In the genomic region with DNA sequence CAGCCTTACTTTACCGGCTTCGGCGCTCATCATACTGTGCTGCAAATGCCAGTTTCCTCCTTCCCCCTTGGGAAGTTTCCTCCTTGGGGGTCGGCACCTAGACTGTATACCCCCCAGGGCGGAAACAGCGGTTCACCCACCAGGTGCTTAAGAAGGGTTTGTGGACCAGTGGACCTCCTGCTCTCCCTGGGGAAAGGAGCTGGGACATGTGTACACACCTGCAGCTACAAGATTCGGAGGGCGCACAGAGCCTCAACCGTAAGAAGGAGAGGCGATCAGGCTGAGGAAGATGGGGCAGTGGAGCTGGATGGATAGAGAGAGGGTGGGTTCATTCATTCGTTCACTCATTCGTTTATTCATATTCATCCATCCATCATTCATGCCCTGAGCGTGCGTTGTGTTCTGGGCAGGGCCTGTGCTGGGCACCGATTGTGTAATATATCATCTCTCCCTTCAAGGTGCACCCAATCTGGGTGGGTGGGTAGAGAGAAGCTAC, we compare ENCODE assay signal across 8 cellular contexts. TPM values are rescaled to one million over a fixed set of nuclear protein-coding genes. Genes with fewer than 3 reads are reported as not detected.
DNase-seq lines count a peak whose midpoint lies in the region; ATAC-seq and TF ChIP-seq lines count a peak whose summit lies in the region.

No MANE protein-coding gene starts in this region.

- TF ChIP-seq CTCF in right atrium auricular region (IDR thresholded peaks at IDR 0.05) (no peak), breast epithelium (IDR thresholded peaks at IDR 0.05) (no peak)

- H3K27me3 ChIP-seq in right atrium auricular region (no peaks in the 10 kb centered on the region), breast epithelium (no peaks in the 10 kb centered on the region), mucosa of stomach (ENCODE audit: control insufficient read depth, insufficient read depth, low read length) (no peaks in the 10 kb centered on the region)

- H3K4me1 ChIP-seq in right atrium auricular region (peaks cover 0 to 38% of the 10 kb centered on the region in 2 donors), breast epithelium (peaks cover 7 to 9% of the 10 kb centered on the region in 2 donors), mucosa of stomach (ENCODE audit: control insufficient read depth, insufficient read depth, low read length) (peaks cover 35% of the 10 kb centered on the region)

- H3K27ac ChIP-seq in right atrium auricular region (peak overlapping the region; percentile 95 to 98), breast epithelium (peak overlapping the region; percentile 96 to 97)

- ATAC-seq in left ventricle myocardium superior, result no peak
- ATAC-seq in HG02840 (IDR thresholded peaks at IDR 0.05; ENCODE audit: low FRiP score, unreplicated experiment), result no peak
- no peak for ATAC-seq in GM18505 (IDR thresholded peaks at IDR 0.05; ENCODE audit: unreplicated experiment)

- DNase-seq in right atrium auricular region (ENCODE audit: low spot score), result no peak
- no peak for DNase-seq in left ventricle myocardium superior
- DNase-seq in breast epithelium (ENCODE audit: low spot score in 2 of 2), result peak in 1 of 2 donors; percentile 29
- no peak for DNase-seq in cerebellar cortex (ENCODE audit: low spot score)
- no peak for DNase-seq in NCI-H2227 (lab: John Stamatoyannopoulos, UW; ENCODE audit: unreplicated experiment)

- TF ChIP-seq POLR2A in breast epithelium (IDR thresholded peaks at IDR 0.05) (no peak), GM18505 (IDR thresholded peaks at IDR 0.05; ENCODE audit: borderline replicate concordance, extremely low read depth, insufficient read depth, insufficient read length) (no peak)

- no peaks in the 10 kb centered on the region for H3K9me3 ChIP-seq in right atrium auricular region
- H3K9me3 ChIP-seq in breast epithelium, result no peaks in the 10 kb centered on the region
- H3K9me3 ChIP-seq in mucosa of stomach (ENCODE audit: control insufficient read depth, low read length), result no peaks in the 10 kb centered on the region

- peak overlapping the region; percentile 97 for H3K9ac ChIP-seq in mucosa of stomach (ENCODE audit: low read length)

- H3K36me3 ChIP-seq in right atrium auricular region (no peaks in the 10 kb centered on the region), breast epithelium (no peaks in the 10 kb centered on the region), mucosa of stomach (ENCODE audit: control insufficient read depth, insufficient read depth, low read length) (no peaks in the 10 kb centered on the region)

- peak overlapping the region; percentile 54 to 76 for H3K4me3 ChIP-seq in right atrium auricular region
- H3K4me3 ChIP-seq in breast epithelium, result peak overlapping the region; percentile 73 to 81 (median 80)
- H3K4me3 ChIP-seq in mucosa of stomach (ENCODE audit: low read length), result no peak overlapping the region

- intact Hi-C loops in left ventricle myocardium superior (cut with micrococcal nuclease) (no loop called here), breast epithelium (cut with DNase I; ENCODE audit: low total_unique reads) (loop anchor here (10.0 kb wide), 1 partner anchor 196 kb away; no protein-coding TSS in a partner anchor)

RNA-seq across cellular contexts. Expression of a gene that starts 0.7 kb away (rescaled TPM):
- total RNA-seq in right atrium auricular region (1 to 10 TPM; 6.4 to 7.8 TPM), left ventricle myocardium superior (7.4 TPM), breast epithelium (10 to 100 TPM in 2 of 3 donors, 1 to 10 TPM in 1; 8.5 to 16.8 (median 15.4) TPM)

RNA-seq across cellular contexts. Expression of a gene that starts 13.9 kb away (rescaled TPM):
- 10 to 100 TPM; 10.1 to 22.9 TPM for total RNA-seq in right atrium auricular region
- total RNA-seq in left ventricle myocardium superior, result 10.9 TPM
- total RNA-seq in breast epithelium, result 10 to 100 TPM; 13.0 to 29.0 (median 23.9) TPM

RNA-seq across cellular contexts. Expression of a gene that starts 43.9 kb away (rescaled TPM):
- total RNA-seq in right atrium auricular region, result 10 to 100 TPM; 25.0 to 31.3 TPM
- total RNA-seq in left ventricle myocardium superior, result 33.7 TPM
- 10 to 100 TPM; 28.8 to 34.7 (median 33.4) TPM for total RNA-seq in breast epithelium

RNA-seq across cellular contexts. Expression of a gene that starts 43.9 kb away (rescaled TPM):
- total RNA-seq in right atrium auricular region (10 to 100 TPM; 13.2 to 15.5 TPM), left ventricle myocardium superior (22.5 TPM), breast epithelium (10 to 100 TPM; 19.8 to 25.2 (median 19.9) TPM)
